Comparison of ENCODE assay signal across 20 cellular contexts in genomic region chr18:44609210-44609941, GRCh38.
"Had no signal": no experiment of that assay in that cellular context is flagged by ENCODE, and none has a peak within 500 bp of the region (broad histone marks: within the 10 kb centered on the region; RNA-seq: fewer than 3 reads in every experiment).

No MANE protein-coding gene starts in this region.

- H3K27ac ChIP-seq: body of pancreas, hepatocyte, left ventricle myocardium inferior, neural progenitor cell, testis, vagina, WERI-Rb-1 had no signal

- ATAC-seq: activated CD8-positive, alpha-beta T cell treated with anti-CD3 and anti-CD28 coated beads, Interleukin-2, amount 10 ng/mL, durations not matched to agents 7 days and 5 days; body of pancreas had no signal

- H3K9me3 ChIP-seq: body of pancreas, left ventricle myocardium inferior, testis, vagina had no signal

- FAIRE-seq: frontal cortex, TTC549 had no signal

- H3K27me3 ChIP-seq: body of pancreas, hepatocyte, neural progenitor cell, testis, vagina had no signal

- H2AFZ ChIP-seq: hepatocyte, neural progenitor cell had no signal

- H3K4me2 ChIP-seq: hepatocyte, neural progenitor cell had no signal

- H3K9ac ChIP-seq: neural progenitor cell had no signal

- DNase-seq: activated CD4-positive, alpha-beta T cell treated with anti-CD3 and anti-CD28 coated beads, Interleukin-2, amount 50 U/mL, for 1 hour; activated CD4-positive, CD25-positive, alpha-beta regulatory T cell treated with anti-CD3 and anti-CD28 coated beads, Interleukin-2, amount 50 U/mL, for 72 hours; activated CD8-positive, alpha-beta T cell treated with anti-CD3 and anti-CD28 coated beads, Interleukin-2, amount 10 ng/mL, durations not matched to agents 7 days and 5 days; activated gamma-delta T cell treated with Interleukin-2 at 50 U/mL for 16 hours; anterior cingulate cortex; body of pancreas; effector CD4-positive, alpha-beta T cell; glutamatergic neuron; immature natural killer cell; kidney glomerular epithelial cell; left ventricle myocardium inferior; stimulated activated CD4-positive, alpha-beta T cell treated with anti-CD3 and anti-CD28 coated beads, Interleukin-2, amount 100 ng/mL, for 48 hours; stimulated activated naive CD4-positive, alpha-beta T cell; testis; WERI-Rb-1 had no signal

- H3K36me3 ChIP-seq: left ventricle myocardium inferior, neural progenitor cell, vagina, WERI-Rb-1 had no signal

- H3K4me3 ChIP-seq: body of pancreas, hepatocyte, left ventricle myocardium inferior, neural progenitor cell, testis, vagina had no signal

- H3K79me2 ChIP-seq: hepatocyte had no signal

- H3K4me1 ChIP-seq: body of pancreas, left ventricle myocardium inferior, neural progenitor cell, testis, vagina had no signal
